Comparison of ENCODE assay signal across 1 cellular context in genomic region chr19:53868892-53869804, GRCh38.
A peak's percentile ranks its signal among the peaks of the same experiment; 100 is the strongest.
TF ChIP-seq lines count a peak whose summit lies in the region.

No MANE protein-coding gene starts in this region.

TF ChIP-seq in HepG2, 621 proteins besides CTCF, POLR2A, EP300 and RAD21 (continued from another document and continues in another):
- TF ChIP-seq HBP1 (CRISPR knock-in tag; IDR thresholded peaks at IDR 0.05; ENCODE audit: low read depth) (peak; percentile 14; the same call in 1 of the 2 replicates), POGZ (CRISPR knock-in tag; IDR thresholded peaks at IDR 0.05) (peak; percentile 25; the same call in 1 of the 2 replicates), ARID5B (CRISPR knock-in tag; IDR thresholded peaks at IDR 0.05) (0 out of 2 replicates have a peak, but pooled peaks have one; percentile 26), JUND (CRISPR knock-in tag; IDR thresholded peaks at IDR 0.05) (no peak), SIN3A (IDR thresholded peaks at IDR 0.05; ENCODE audit: borderline replicate concordance, low read depth, low read length) (peak; percentile 40; the same call in 1 of the 2 replicates), MXD1 (CRISPR knock-in tag; IDR thresholded peaks at IDR 0.05) (peak; percentile 79), ZBED4 (CRISPR knock-in tag; IDR thresholded peaks at IDR 0.05; ENCODE audit: borderline replicate concordance) (0 out of 2 replicates have a peak, but pooled peaks have one; percentile 33), RXRA (CRISPR knock-in tag; IDR thresholded peaks at IDR 0.05) (peak; percentile 88), POLR2AphosphoS2 (IDR thresholded peaks at IDR 0.05; ENCODE audit: low read depth, low read length) (peak; percentile 52; the same call in 1 of the 2 replicates), PAXIP1 (CRISPR knock-in tag; conservative IDR thresholded peaks at IDR 0.05) (peak; percentile 54), ZSCAN22 (CRISPR knock-in tag; IDR thresholded peaks at IDR 0.05) (no peak), RARA (CRISPR knock-in tag; IDR thresholded peaks at IDR 0.05) (peak; percentile 92), CENPX (CRISPR knock-in tag; IDR thresholded peaks at IDR 0.05) (no peak), TBX2 (CRISPR knock-in tag; IDR thresholded peaks at IDR 0.05; ENCODE audit: borderline replicate concordance) (peak; percentile 29; the same call in 1 of the 2 replicates), NFRKB (IDR thresholded peaks at IDR 0.05) (no peak), NR3C1 (CRISPR knock-in tag; IDR thresholded peaks at IDR 0.05) (no peak), CAMTA2 (CRISPR knock-in tag; IDR thresholded peaks at IDR 0.05; ENCODE audit: borderline replicate concordance) (0 out of 2 replicates have a peak, but pooled peaks have one; percentile 49), XRCC5 (optimal IDR thresholded peaks at IDR 0.05; ENCODE audit: low read length) (no peak), ZNF263 (CRISPR knock-in tag; IDR thresholded peaks at IDR 0.05) (peak; percentile 80), SRSF9 (IDR thresholded peaks at IDR 0.05; ENCODE audit: borderline replicate concordance, insufficient read depth, low read depth, low read length, poor library complexity, severe bottlenecking) (no peak), CSRNP2 (CRISPR knock-in tag; conservative IDR thresholded peaks at IDR 0.05; ENCODE audit: low read depth) (no peak), ZNF7 (CRISPR knock-in tag; IDR thresholded peaks at IDR 0.05) (no peak), ZNF337 (CRISPR knock-in tag; IDR thresholded peaks at IDR 0.05; ENCODE audit: borderline replicate concordance, low read depth) (no peak), ZNF296 (CRISPR knock-in tag; conservative IDR thresholded peaks at IDR 0.05) (no peak), ZNF350 (CRISPR knock-in tag; IDR thresholded peaks at IDR 0.05; ENCODE audit: borderline replicate concordance, low read depth) (0 out of 2 replicates have a peak, but pooled peaks have one; percentile 50), ZNF326 (CRISPR knock-in tag; IDR thresholded peaks at IDR 0.05; ENCODE audit: borderline replicate concordance) (no peak), EZH2 (conservative IDR thresholded peaks at IDR 0.05; ENCODE audit: low read depth, low read length) (no peak), MATR3 (CRISPR knock-in tag; IDR thresholded peaks at IDR 0.05) (no peak), RARG (CRISPR knock-in tag; IDR thresholded peaks at IDR 0.05; ENCODE audit: low read depth) (no peak), ETV6 (CRISPR knock-in tag; conservative IDR thresholded peaks at IDR 0.05) (0 out of 2 replicates have a peak, but pooled peaks have one; percentile 9)
- TF ChIP-seq, protein P1, sequence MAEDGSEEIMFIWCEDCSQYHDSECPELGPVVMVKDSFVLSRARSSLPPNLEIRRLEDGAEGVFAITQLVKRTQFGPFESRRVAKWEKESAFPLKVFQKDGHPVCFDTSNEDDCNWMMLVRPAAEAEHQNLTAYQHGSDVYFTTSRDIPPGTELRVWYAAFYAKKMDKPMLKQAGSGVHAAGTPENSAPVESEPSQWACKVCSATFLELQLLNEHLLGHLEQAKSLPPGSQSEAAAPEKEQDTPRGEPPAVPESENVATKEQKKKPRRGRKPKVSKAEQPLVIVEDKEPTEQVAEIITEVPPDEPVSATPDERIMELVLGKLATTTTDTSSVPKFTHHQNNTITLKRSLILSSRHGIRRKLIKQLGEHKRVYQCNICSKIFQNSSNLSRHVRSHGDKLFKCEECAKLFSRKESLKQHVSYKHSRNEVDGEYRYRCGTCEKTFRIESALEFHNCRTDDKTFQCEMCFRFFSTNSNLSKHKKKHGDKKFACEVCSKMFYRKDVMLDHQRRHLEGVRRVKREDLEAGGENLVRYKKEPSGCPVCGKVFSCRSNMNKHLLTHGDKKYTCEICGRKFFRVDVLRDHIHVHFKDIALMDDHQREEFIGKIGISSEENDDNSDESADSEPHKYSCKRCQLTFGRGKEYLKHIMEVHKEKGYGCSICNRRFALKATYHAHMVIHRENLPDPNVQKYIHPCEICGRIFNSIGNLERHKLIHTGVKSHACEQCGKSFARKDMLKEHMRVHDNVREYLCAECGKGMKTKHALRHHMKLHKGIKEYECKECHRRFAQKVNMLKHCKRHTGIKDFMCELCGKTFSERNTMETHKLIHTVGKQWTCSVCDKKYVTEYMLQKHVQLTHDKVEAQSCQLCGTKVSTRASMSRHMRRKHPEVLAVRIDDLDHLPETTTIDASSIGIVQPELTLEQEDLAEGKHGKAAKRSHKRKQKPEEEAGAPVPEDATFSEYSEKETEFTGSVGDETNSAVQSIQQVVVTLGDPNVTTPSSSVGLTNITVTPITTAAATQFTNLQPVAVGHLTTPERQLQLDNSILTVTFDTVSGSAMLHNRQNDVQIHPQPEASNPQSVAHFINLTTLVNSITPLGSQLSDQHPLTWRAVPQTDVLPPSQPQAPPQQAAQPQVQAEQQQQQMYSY (CRISPR knock-in tag; IDR thresholded peaks at IDR 0.05), result no peak
- TF ChIP-seq, protein P2, sequence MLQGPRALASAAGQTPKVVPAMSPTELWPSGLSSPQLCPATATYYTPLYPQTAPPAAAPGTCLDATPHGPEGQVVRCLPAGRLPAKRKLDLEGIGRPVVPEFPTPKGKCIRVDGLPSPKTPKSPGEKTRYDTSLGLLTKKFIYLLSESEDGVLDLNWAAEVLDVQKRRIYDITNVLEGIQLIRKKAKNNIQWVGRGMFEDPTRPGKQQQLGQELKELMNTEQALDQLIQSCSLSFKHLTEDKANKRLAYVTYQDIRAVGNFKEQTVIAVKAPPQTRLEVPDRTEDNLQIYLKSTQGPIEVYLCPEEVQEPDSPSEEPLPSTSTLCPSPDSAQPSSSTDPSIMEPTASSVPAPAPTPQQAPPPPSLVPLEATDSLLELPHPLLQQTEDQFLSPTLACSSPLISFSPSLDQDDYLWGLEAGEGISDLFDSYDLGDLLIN (CRISPR knock-in tag; IDR thresholded peaks at IDR 0.05; ENCODE audit: borderline replicate concordance), result no peak
- TF ChIP-seq, protein P3, sequence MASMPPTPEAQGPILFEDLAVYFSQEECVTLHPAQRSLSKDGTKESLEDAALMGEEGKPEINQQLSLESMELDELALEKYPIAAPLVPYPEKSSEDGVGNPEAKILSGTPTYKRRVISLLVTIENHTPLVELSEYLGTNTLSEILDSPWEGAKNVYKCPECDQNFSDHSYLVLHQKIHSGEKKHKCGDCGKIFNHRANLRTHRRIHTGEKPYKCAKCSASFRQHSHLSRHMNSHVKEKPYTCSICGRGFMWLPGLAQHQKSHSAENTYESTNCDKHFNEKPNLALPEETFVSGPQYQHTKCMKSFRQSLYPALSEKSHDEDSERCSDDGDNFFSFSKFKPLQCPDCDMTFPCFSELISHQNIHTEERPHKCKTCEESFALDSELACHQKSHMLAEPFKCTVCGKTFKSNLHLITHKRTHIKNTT (CRISPR knock-in tag; IDR thresholded peaks at IDR 0.05), result no peak
